21 cellular contexts compared by ENCODE assay signal in genomic region chr9:124595743-124596142, GRCh38.
A peak's percentile ranks its signal among the peaks of the same experiment; 100 is the strongest.
DNase-seq lines count a peak whose midpoint lies in the region; ATAC-seq and TF ChIP-seq lines count a peak whose summit lies in the region.
"Had no signal": no experiment of that assay in that cellular context is flagged by ENCODE, and none has a peak within 500 bp of the region (broad histone marks: within the 10 kb centered on the region; RNA-seq: fewer than 3 reads in every experiment).

No MANE protein-coding gene starts in this region.

- peak overlapping the region; percentile 96 for H3K27ac Mint-ChIP-seq in WTC11
- H3K27ac Mint-ChIP-seq in activated naive CD4-positive, alpha-beta T cell treated with anti-CD3 and anti-CD28 coated beads, Interleukin-2, amount 10 ng/mL, durations not matched to agents 7 days and 5 days, result no peak overlapping the region
- H3K27ac Mint-ChIP-seq: activated naive CD4-positive, alpha-beta T cell treated with anti-CD3 and anti-CD28 coated beads, Interleukin-2, amount 50 U/mL, for 72 hours had no signal

- POLR2A ChIA-PET in WTC11 (lab: Charles Lee), result interaction anchor here (0.5 to 0.7 kb wide), 2 partner anchors 179 to 544 kb away, joined by 3 read pairs; no protein-coding TSS in a partner anchor

- WGBS in right cardiac atrium, result 66% methylated on average over 7 of the region's 7 CpGs

- no peak overlapping the region for H2AFZ ChIP-seq in neuron (ENCODE audit: low read depth, low read length)
- H2AFZ ChIP-seq: parathyroid adenoma had no signal

- H3K4me1 Mint-ChIP-seq in WTC11, result peaks cover 83% of the 10 kb centered on the region
- no peaks in the 10 kb centered on the region for H3K4me1 Mint-ChIP-seq in activated naive CD4-positive, alpha-beta T cell treated with anti-CD3 and anti-CD28 coated beads, Interleukin-2, amount 10 ng/mL, durations not matched to agents 7 days and 5 days

- H3K4me1 ChIP-seq in HAP-1 (peaks cover 47% of the 10 kb centered on the region), iPS-20b (ENCODE audit: insufficient read depth, low read length) (peaks cover 63% of the 10 kb centered on the region), neuron (ENCODE audit: insufficient read depth, low read length) (peaks cover 56% of the 10 kb centered on the region), right cardiac atrium (ENCODE audit: control insufficient read depth, insufficient read depth, low read length) (no peaks in the 10 kb centered on the region)
- H3K4me1 ChIP-seq: parathyroid adenoma had no signal

- peak overlapping the region; percentile 52 for H3K4me3 Mint-ChIP-seq in WTC11
- H3K4me3 Mint-ChIP-seq in activated naive CD4-positive, alpha-beta T cell treated with anti-CD3 and anti-CD28 coated beads, Interleukin-2, amount 10 ng/mL, durations not matched to agents 7 days and 5 days, result no peak overlapping the region

- H3K27ac ChIP-seq in iPS-20b (ENCODE audit: low read length) (peak overlapping the region; percentile 35), right cardiac atrium (ENCODE audit: low read length) (no peak overlapping the region)
- H3K27ac ChIP-seq: brain microvascular endothelial cell, esophagus squamous epithelium, parathyroid adenoma had no signal

- no peaks in the 10 kb centered on the region for H3K27me3 ChIP-seq in HAP-1 (ENCODE audit: low read depth)
- no peaks in the 10 kb centered on the region for H3K27me3 ChIP-seq in iPS-20b (ENCODE audit: insufficient read depth, low read length)
- no peaks in the 10 kb centered on the region for H3K27me3 ChIP-seq in neuron (ENCODE audit: insufficient read depth, low read length)
- no peaks in the 10 kb centered on the region for H3K27me3 ChIP-seq in right cardiac atrium (ENCODE audit: control insufficient read depth, insufficient read depth)
- H3K27me3 ChIP-seq: brain microvascular endothelial cell, esophagus squamous epithelium, Peyer's patch had no signal

- intact Hi-C loops in right cardiac atrium (cut with DNase I), result no loop called here

- CTCF ChIA-PET in WTC11 (lab: Charles Lee), result interaction anchor here (0.5 to 8.4 kb wide), 5 partner anchors 8 to 215 kb away, joined by 3 to 85 read pairs (median 4); no protein-coding TSS in a partner anchor
- CTCF ChIA-PET in activated naive CD4-positive, alpha-beta T cell treated with anti-CD3 and anti-CD28 coated beads, Interleukin-2, amount 10 ng/mL, durations not matched to agents 7 days and 5 days (lab: Charles Lee), result no interaction called here

- no peaks in the 10 kb centered on the region for H3K27me3 Mint-ChIP-seq in WTC11 (ENCODE audit: low read depth)
- peaks cover 22% of the 10 kb centered on the region for H3K27me3 Mint-ChIP-seq in activated naive CD4-positive, alpha-beta T cell treated with anti-CD3 and anti-CD28 coated beads, Interleukin-2, amount 10 ng/mL, durations not matched to agents 7 days and 5 days

- peak overlapping the region; percentile 1; the same call in 1 of the 2 replicates for H3K4me3 ChIP-seq in HAP-1
- H3K4me3 ChIP-seq in iPS-20b (ENCODE audit: low read length), result peak overlapping the region; percentile 65
- H3K4me3 ChIP-seq in neuron (ENCODE audit: low read length), result peak overlapping the region; percentile 53
- H3K4me3 ChIP-seq in right cardiac atrium (ENCODE audit: low read length), result no peak overlapping the region
- H3K4me3 ChIP-seq: esophagus squamous epithelium had no signal

- no peaks in the 10 kb centered on the region for H3K9me3 ChIP-seq in HAP-1
- H3K9me3 ChIP-seq in iPS-20b (ENCODE audit: insufficient read depth, low read depth, low read length), result no peaks in the 10 kb centered on the region
- peaks cover 3% of the 10 kb centered on the region for H3K9me3 ChIP-seq in neuron (ENCODE audit: low read length)
- H3K9me3 ChIP-seq in right cardiac atrium (ENCODE audit: control insufficient read depth, low read length), result no peaks in the 10 kb centered on the region
- H3K9me3 ChIP-seq: esophagus squamous epithelium, Peyer's patch had no signal

- peak overlapping the region; percentile 37; the same call in 1 of the 2 replicates for H3K9ac ChIP-seq in iPS-20b (ENCODE audit: low read depth, low read length)
- H3K9ac ChIP-seq: parathyroid adenoma had no signal

- in situ Hi-C loops in HAP-1 (cut with MboI; ENCODE audit: low sequenced_read_pairs), result no loop called here

- H3K36me3 Mint-ChIP-seq in WTC11, result peaks cover 6% of the 10 kb centered on the region
- no peaks in the 10 kb centered on the region for H3K36me3 Mint-ChIP-seq in activated naive CD4-positive, alpha-beta T cell treated with anti-CD3 and anti-CD28 coated beads, Interleukin-2, amount 10 ng/mL, durations not matched to agents 7 days and 5 days
- H3K36me3 Mint-ChIP-seq: activated naive CD4-positive, alpha-beta T cell treated with anti-CD3 and anti-CD28 coated beads, Interleukin-2, amount 50 U/mL, for 72 hours had no signal

- ATAC-seq in WTC11 (no peak), right cardiac atrium (no peak)
- ATAC-seq: activated naive CD4-positive, alpha-beta T cell treated with anti-CD3 and anti-CD28 coated beads, Interleukin-2, amount 50 U/mL, for 72 hours had no signal

- DNase-seq in HAP-1 (ENCODE audit: low spot score in 2 of 2) (no peak), WTC11 (ENCODE audit: low spot score) (no peak), NCI-H146 treated with DMSO at 0.1 percent for 48 hours (lab: John Stamatoyannopoulos, UW; ENCODE audit: unreplicated experiment) (no peak), GM10266 (ENCODE audit: extremely low spot score) (no peak), right cardiac atrium (no peak)
- DNase-seq in activated naive CD4-positive, alpha-beta T cell treated with anti-CD3 and anti-CD28 coated beads, Interleukin-2, amount 10 ng/mL, durations not matched to agents 7 days and 5 days, result no peak
- DNase-seq: activated T-cell treated with anti-CD3 and anti-CD28 coated beads, Interleukin-2, amount 50 U/mL, for 1 hour; brain microvascular endothelial cell; esophagus squamous epithelium; head of caudate nucleus; Kasumi-1; kidney glomerular epithelial cell; NCI-H1105; NCI-H526 treated with DMSO at 0.1 percent for 48 hours; stimulated activated CD4-positive, alpha-beta T cell treated with anti-CD3 and anti-CD28 coated beads, Interleukin-4, amount 100 ng/mL, for 24 hours; substantia nigra had no signal

- H3K9me3 Mint-ChIP-seq in WTC11, result peaks cover 3% of the 10 kb centered on the region
- H3K9me3 Mint-ChIP-seq in activated naive CD4-positive, alpha-beta T cell treated with anti-CD3 and anti-CD28 coated beads, Interleukin-2, amount 10 ng/mL, durations not matched to agents 7 days and 5 days, result no peaks in the 10 kb centered on the region
- H3K9me3 Mint-ChIP-seq: activated naive CD4-positive, alpha-beta T cell treated with anti-CD3 and anti-CD28 coated beads, Interleukin-2, amount 50 U/mL, for 72 hours had no signal

- no peaks in the 10 kb centered on the region; the same call in 1 of the 2 replicates for H3K36me3 ChIP-seq in HAP-1 (replicated peaks)
- no peaks in the 10 kb centered on the region for H3K36me3 ChIP-seq in iPS-20b (ENCODE audit: insufficient read depth, low read depth, low read length)
- H3K36me3 ChIP-seq in neuron (ENCODE audit: insufficient read depth, low read length), result no peaks in the 10 kb centered on the region
- H3K36me3 ChIP-seq: brain microvascular endothelial cell, esophagus squamous epithelium, Peyer's patch had no signal

- TF ChIP-seq CTCF in WTC11 (IDR thresholded peaks at IDR 0.05), result no peak
- TF ChIP-seq CTCF in GM10266 (IDR thresholded peaks at IDR 0.05; ENCODE audit: control insufficient read depth, insufficient read depth, low read depth, missing control alignments), result no peak

TF ChIP-seq in WTC11, 78 proteins besides CTCF, POLR2A, EP300 and RAD21:
- no peak for TF ChIP-seq PRDM15 (CRISPR knock-in tag; IDR thresholded peaks at IDR 0.05)
- peak; percentile 72 for TF ChIP-seq USF2 (CRISPR knock-in tag; IDR thresholded peaks at IDR 0.05)
- TF ChIP-seq USF1 (CRISPR knock-in tag; IDR thresholded peaks at IDR 0.05), result peak; percentile 46; the same call in 1 of the 2 replicates
- no peak for TF ChIP-seq NR2C2 (CRISPR knock-in tag; IDR thresholded peaks at IDR 0.05)
